Comparison of ENCODE assay signal across 22 cellular contexts in the genomic region with DNA sequence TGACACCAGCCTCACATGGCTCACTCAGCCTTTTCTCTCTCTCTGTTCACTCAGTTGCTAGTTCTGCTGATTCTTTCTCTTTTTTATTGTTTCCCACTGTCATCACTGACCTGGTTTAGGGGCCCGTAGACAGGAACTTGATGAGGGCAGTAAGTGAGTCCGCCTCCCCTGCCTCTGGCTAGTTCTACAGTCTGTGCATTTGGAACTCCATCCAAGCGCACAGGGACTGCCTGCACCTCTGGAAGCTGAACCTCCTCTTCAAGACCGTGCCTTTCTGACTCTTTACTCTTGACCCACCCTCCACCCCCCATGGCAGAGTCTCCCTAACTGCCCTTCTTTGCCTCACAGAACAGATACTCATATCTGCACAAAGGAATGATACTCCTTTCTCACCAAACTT. TPM values are rescaled to one million over a fixed set of nuclear protein-coding genes. Genes with fewer than 3 reads are reported as not detected.
DNase-seq lines count a peak whose midpoint lies in the region; ATAC-seq, FAIRE-seq and TF ChIP-seq lines count a peak whose summit lies in the region.
"Had no signal": no experiment of that assay in that cellular context is flagged by ENCODE, and none has a peak within 500 bp of the region (broad histone marks: within the 10 kb centered on the region; RNA-seq: fewer than 3 reads in every experiment).

No MANE protein-coding gene starts in this region.

- no peak overlapping the region for H3K27ac Mint-ChIP-seq in glutamatergic neuron (ENCODE audit: unreplicated experiment)

- H3K9ac ChIP-seq in K562 (ENCODE audit: insufficient read depth in 1 of 2, low read depth in 2 of 2, low read length in 2 of 2) (peak overlapping the region in 1 of 2 experiments; percentile 53; a peak in 1 of 4 replicates), mucosa of rectum (ENCODE audit: low read depth in 1 of 2, low read length in 2 of 2) (peak overlapping the region; percentile 1 to 47)
- H3K9ac ChIP-seq: BLaER1 treated with 17β-estradiol and CSF1 and Interleukin-3, amounts not matched to agents 10 nM and 100 nM; parathyroid adenoma had no signal

- H3K9me3 ChIP-seq in heart left ventricle (no peaks in the 10 kb centered on the region), K562 (replicated peaks; ENCODE audit: control insufficient read depth, insufficient read depth, low read depth, low read length) (no peaks in the 10 kb centered on the region), mucosa of rectum (ENCODE audit: control insufficient read depth in 2 of 2, low read length in 2 of 2) (no peaks in the 10 kb centered on the region), transverse colon (no peaks in the 10 kb centered on the region)
- H3K9me3 ChIP-seq: BLaER1 treated with 17β-estradiol and CSF1 and Interleukin-3, amounts not matched to agents 10 nM and 100 nM; mucosa of descending colon had no signal

- BruUV-seq in K562 (replicated peaks; lab: Mats Ljungman, UMichigan): no TSS peak

- POLR2A ChIA-PET in K562 (lab: Yijun Ruan, JAX): interaction anchor here (0.8 to 14.3 kb wide), 6 partner anchors 16 to 144 kb away, joined by 3 to 383 read pairs (median 4); no protein-coding TSS in a partner anchor

- H3K79me2 ChIP-seq in K562 (ENCODE audit: control insufficient read depth, insufficient read depth, low read length): peaks cover 74% of the 10 kb centered on the region
- H3K79me2 ChIP-seq: parathyroid adenoma had no signal

- intact Hi-C loops in heart left ventricle (cut with DNase I): loop anchor here in 1 of 10 donors (5.0 kb wide), 1 partner anchor 62 kb away; no protein-coding TSS in a partner anchor
- intact Hi-C loops in Right ventricle myocardium superior (cut with DNase I): no loop called here
- intact Hi-C loops in K562 (cut with micrococcal nuclease): loop anchor here (5.0 kb wide), 1 partner anchor 73 kb away; no protein-coding TSS in a partner anchor
- intact Hi-C loops in transverse colon (cut with DNase I; ENCODE audit: low total_unique reads): no loop called here

- no peak overlapping the region for H3K4me3 Mint-ChIP-seq in glutamatergic neuron (ENCODE audit: unreplicated experiment)

- CTCF ChIA-PET in K562 (lab: Yijun Ruan, JAX; ENCODE audit: low intra/inter-chr PET ratio): no interaction called here

- peaks cover 2% of the 10 kb centered on the region for H3K9me3 Mint-ChIP-seq in glutamatergic neuron (ENCODE audit: unreplicated experiment)

- H3K36me3 ChIP-seq in heart left ventricle (no peaks in the 10 kb centered on the region), K562 (ENCODE audit: control insufficient read depth, insufficient read depth, low read length) (no peaks in the 10 kb centered on the region; the same call in 1 of the 3 replicates), mucosa of rectum (ENCODE audit: control insufficient read depth in 2 of 2, insufficient read depth in 2 of 2, low read length in 2 of 2) (no peaks in the 10 kb centered on the region), transverse colon (no peaks in the 10 kb centered on the region)
- H3K36me3 ChIP-seq: BLaER1 treated with 17β-estradiol and CSF1 and Interleukin-3, amounts not matched to agents 10 nM and 100 nM had no signal

- TF ChIP-seq POLR2A in heart left ventricle (IDR thresholded peaks at IDR 0.05): no peak
- TF ChIP-seq POLR2A in K562 (conservative IDR thresholded peaks at IDR 0.05): no peak
- TF ChIP-seq POLR2A in transverse colon (IDR thresholded peaks at IDR 0.05): no peak

- FAIRE-seq in K562 (lab: Jason Lieb, UNC): no peak
- FAIRE-seq: GM12892 had no signal

- WGBS in heart left ventricle, 4 donors: 78 to 86% (median 80%) methylated on average over 4 of the region's 4 CpGs
- WGBS in K562 (ENCODE audit: insufficient coverage, low coverage, missing lambda C conversion rate): 70% methylated on average over 4 of the region's 4 CpGs
- WGBS in transverse colon (ENCODE audit: low coverage in 1 of 2), 2 donors: 76 to 81% methylated on average over 4 of the region's 4 CpGs

- no peak for TF ChIP-seq EP300 in K562 (IDR thresholded peaks at IDR 0.05; ENCODE audit: low read length)
- TF ChIP-seq EP300 in transverse colon (IDR thresholded peaks at IDR 0.05; ENCODE audit: low read depth): no peak

- H3K4me3 ChIP-seq in heart left ventricle (no peak overlapping the region), K562 (no peak overlapping the region), mucosa of rectum (ENCODE audit: low read length in 2 of 2) (peak overlapping the region; percentile 83 to 89), transverse colon (peak overlapping the region in 1 of 4 donors; percentile 8)
- H3K4me3 ChIP-seq: BLaER1 treated with 17β-estradiol and CSF1 and Interleukin-3, amounts not matched to agents 10 nM and 100 nM; mucosa of descending colon; SK-N-MC; smooth muscle cell had no signal

- ATAC-seq in heart left ventricle (no peak), Right ventricle myocardium superior (ENCODE audit: poor library complexity) (no peak), K562 (no peak)
- ATAC-seq: mucosa of descending colon, PC-3 had no signal

- no peaks in the 10 kb centered on the region for H3K4me1 Mint-ChIP-seq in glutamatergic neuron (ENCODE audit: low read depth, unreplicated experiment)

- peaks cover 8% of the 10 kb centered on the region for H4K20me1 ChIP-seq in K562 (replicated peaks; ENCODE audit: control insufficient read depth, insufficient read depth, low read length)

- no peak overlapping the region for H2AFZ ChIP-seq in K562 (ENCODE audit: low read depth, low read length)
- H2AFZ ChIP-seq: parathyroid adenoma had no signal

- no peak for TF ChIP-seq CTCF in heart left ventricle (IDR thresholded peaks at IDR 0.05)
- no peak for TF ChIP-seq CTCF in K562 (IDR thresholded peaks at IDR 0.05 in 2 of 3, conservative IDR thresholded peaks at IDR 0.05 in 1 of 3; ENCODE audit: insufficient read depth in 2 of 3, low read depth in 1 of 3, low read length in 3 of 3)
- no peak for TF ChIP-seq CTCF in transverse colon (IDR thresholded peaks at IDR 0.05)
- no peak for TF ChIP-seq CTCF in glutamatergic neuron (IDR thresholded peaks at IDR 0.05; ENCODE audit: partially characterized antibody, unreplicated experiment)

- in situ Hi-C loops in K562 (cut with MboI) (no loop called here), transverse colon (cut with MboI; ENCODE audit: low pct_ligation_motif_present in 1 of 4, low pct_unique_long_range_greater_than_20kb in 1 of 4, low sequenced_read_pairs in 3 of 4) (no loop called here)

- H3K36me3 Mint-ChIP-seq in glutamatergic neuron (ENCODE audit: unreplicated experiment): no peaks in the 10 kb centered on the region

- H3K27me3 Mint-ChIP-seq in glutamatergic neuron (ENCODE audit: unreplicated experiment): peaks cover 8% of the 10 kb centered on the region

- no peaks in the 10 kb centered on the region for H3K9me1 ChIP-seq in K562 (ENCODE audit: control insufficient read depth, insufficient read depth, low read length)

- H3K27me3 ChIP-seq in heart left ventricle (no peaks in the 10 kb centered on the region), K562 (ENCODE audit: control insufficient read depth in 2 of 2, insufficient read depth in 2 of 2, low read length in 2 of 2) (no peaks in the 10 kb centered on the region), mucosa of rectum (ENCODE audit: control insufficient read depth in 2 of 2, insufficient read depth in 2 of 2, low read length in 2 of 2) (no peaks in the 10 kb centered on the region), transverse colon (no peaks in the 10 kb centered on the region)

- H3K4me2 ChIP-seq in K562 (ENCODE audit: insufficient read depth, low read length): peak overlapping the region; percentile 33; the same call in 1 of the 2 replicates
- H3K4me2 ChIP-seq: BLaER1 treated with 17β-estradiol and CSF1 and Interleukin-3, amounts not matched to agents 10 nM and 100 nM had no signal

- no peak for TF ChIP-seq RAD21 in K562 (CRISPR knock-in tag; conservative IDR thresholded peaks at IDR 0.05 in 1 of 2, IDR thresholded peaks at IDR 0.05 in 1 of 2)

- H3K27ac ChIP-seq in heart left ventricle (peak overlapping the region in 11 of 12 donors; percentile 27 to 84 (median 50)), K562 (ENCODE audit: extremely low read depth, low read depth, low read length) (no peak overlapping the region), mucosa of rectum (ENCODE audit: low read depth in 2 of 2, low read length in 2 of 2) (peak overlapping the region; percentile 7 to 50), transverse colon (peak overlapping the region; percentile 0 to 94 (median 48))
- H3K27ac ChIP-seq: BLaER1 treated with 17β-estradiol and CSF1 and Interleukin-3, amounts not matched to agents 10 nM and 100 nM; parathyroid adenoma; SK-N-MC had no signal

- H3K4me1 ChIP-seq in heart left ventricle (peaks cover 0 to 79% (median 52%) of the 10 kb centered on the region in 12 donors), K562 (replicated peaks in 1 of 2; ENCODE audit: control insufficient read depth in 2 of 2, insufficient read depth in 2 of 2, low read length in 2 of 2) (peaks cover 65 to 74% of the 10 kb centered on the region in 2 experiments), mucosa of rectum (ENCODE audit: control insufficient read depth in 2 of 2, insufficient read depth in 2 of 2, low read length in 2 of 2) (peaks cover 45 to 59% of the 10 kb centered on the region in 2 donors), transverse colon (peaks cover 2 to 80% (median 58%) of the 10 kb centered on the region in 4 donors)

- DNase-seq in heart left ventricle: no peak
- no peak for DNase-seq in Right ventricle myocardium superior
- DNase-seq in K562 (ENCODE audit: extremely low read depth in 1 of 4, low spot score in 3 of 4): no peak
- no peak for DNase-seq in transverse colon
- no peak for DNase-seq in activated CD4-positive, alpha-beta T cell treated with anti-CD3 and anti-CD28 coated beads for 48 hours
- DNase-seq in NCI-H2227 (lab: John Stamatoyannopoulos, UW; ENCODE audit: unreplicated experiment): no peak
- DNase-seq in glutamatergic neuron: no peak
- DNase-seq: activated gamma-delta T cell; cerebellar nuclear complex; DMS153; Kasumi-1; mucosa of descending colon; NCI-H1105 treated with DMSO at 0.1 percent for 48 hours; PC-3; stimulated activated CD4-positive, alpha-beta T cell treated with anti-CD3 and anti-CD28 coated beads, Interleukin-4, amount 100 ng/mL, for 24 hours; T1000 had no signal

RNA-seq across cellular contexts. Expression of gene TENT5C, which starts 4.2 kb away (rescaled TPM):
- total RNA-seq in heart left ventricle: 10 to 100 TPM in 8 of 9 donors, 1 to 10 TPM in 1; 7.9 to 21.6 (median 15.1) TPM
- 1 to 10 TPM; 3.7 to 9.6 TPM for polyA plus RNA-seq in heart left ventricle
- total RNA-seq in Right ventricle myocardium superior: 18.7 TPM
- total RNA-seq in K562 (2011; cell fraction: chromatin; rRNA removed; ENCODE audit: low replicate concordance): 12.1 and 13.3 TPM in 2 replicates
- total RNA-seq in K562 (2011; cell fraction: nucleolus; rRNA removed): 8.7 and 8.8 TPM in 2 replicates
- total RNA-seq in K562 (2011; cell fraction: nucleoplasm; rRNA removed): 11.4 and 17.1 TPM in 2 replicates
- total RNA-seq in K562 (2014; rRNA removed): 1.8 and 3.6 TPM in 2 replicates
- total RNA-seq in K562 (2014; rRNA removed; fragmentation: Illumina TruSeq; extraction: Trizol): 4.5 and 5.2 TPM in 2 replicates
- total RNA-seq in K562 (2015; rRNA removed; fragmentation: Illumina TruSeq; extraction: Trizol): 2.5 and 2.8 TPM in 2 replicates
- 7.1 and 7.7 TPM in 2 replicates for total RNA-seq in K562 (2021)
- 7.7 and 8.2 TPM in 2 replicates for polyA plus RNA-seq in K562 (2011; rRNA removed)
- 4.5 and 7.5 TPM in 2 replicates for polyA plus RNA-seq in K562 (2011; cell fraction: cytosol; rRNA removed)
- polyA plus RNA-seq in K562 (2011; cell fraction: nucleus; rRNA removed): 3.9 and 5.1 TPM in 2 replicates
- 2.4 and 3.7 TPM in 2 replicates for polyA plus RNA-seq in K562 (2012)
- polyA plus RNA-seq in K562 (2014; fragmentation: Illumina TruSeq; extraction: Trizol): 3.4 and 4.0 TPM in 2 replicates
- 1 to 10 TPM; 3.8 to 5.0 TPM for polyA plus RNA-seq in K562 (2014; fragmentation: Nextera tagmentation; extraction: Ambion mirVana)
- polyA plus RNA-seq in K562 (2014; rRNA removed): 2.8 and 2.9 TPM in 2 replicates
- polyA minus RNA-seq in K562 (2011; rRNA and poly(A)+ RNA removed): 26.9 and 28.8 TPM in 2 replicates
- polyA minus RNA-seq in K562 (2011; cell fraction: cytosol; rRNA and poly(A)+ RNA removed): 11.0 and 11.5 TPM in 2 replicates
- polyA minus RNA-seq in K562 (2011; cell fraction: nucleus; rRNA and poly(A)+ RNA removed): 7.1 and 12.4 TPM in 2 replicates
- 10 to 100 TPM in 3 of 4 donors, 1 to 10 TPM in 1; 3.4 to 30.8 (median 18.1) TPM for total RNA-seq in transverse colon
- 0.27 TPM for total RNA-seq in glutamatergic neuron (ENCODE audit: unreplicated experiment)

Comparison
In these comparisons a context has a peak if more than half of its experiments do, and no peak if none do; other contexts are left out.
1. H3K4me3 ChIP-seq: peak in mucosa of rectum (2 of 2); none in heart left ventricle (0 of 12) and K562 (single experiment).